ENCODE assay signal across 16 cellular contexts in the genomic region with DNA sequence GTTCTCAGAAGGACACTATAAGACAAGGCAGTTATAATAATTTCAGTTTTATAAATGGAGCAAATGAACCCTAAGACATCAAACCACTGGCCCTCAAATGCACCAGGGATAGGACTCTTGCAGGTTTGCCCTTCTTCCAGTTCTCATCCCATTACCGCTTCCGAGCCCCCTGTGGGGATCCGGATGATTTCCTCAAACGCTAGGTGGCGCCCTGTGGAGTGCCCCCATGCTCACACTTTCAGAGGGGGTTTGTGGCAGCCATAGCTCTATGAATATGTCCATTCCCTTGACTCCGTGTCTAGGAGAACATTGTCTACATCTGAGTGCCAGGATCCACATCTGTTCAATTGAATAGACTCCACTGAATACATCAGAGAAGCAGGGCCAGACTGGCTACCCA.
DNase-seq lines count a peak whose midpoint lies in the region; ATAC-seq, FAIRE-seq and TF ChIP-seq lines count a peak whose summit lies in the region.
"Had no signal": no experiment of that assay in that cellular context is flagged by ENCODE, and none has a peak within 500 bp of the region (broad histone marks: within the 10 kb centered on the region; RNA-seq: fewer than 3 reads in every experiment).

No MANE protein-coding gene starts in this region.

- H3K27ac Mint-ChIP-seq in activated naive CD4-positive, alpha-beta T cell treated with anti-CD3 and anti-CD28 coated beads, Interleukin-2, amount 10 ng/mL, durations not matched to agents 7 days and 5 days, result no peak overlapping the region

- H3K36me3 ChIP-seq in heart right ventricle, result no peaks in the 10 kb centered on the region
- H3K36me3 ChIP-seq in right atrium auricular region, result no peaks in the 10 kb centered on the region
- H3K36me3 ChIP-seq in Panc1 (ENCODE audit: control insufficient read depth, insufficient read depth, low read length), result no peaks in the 10 kb centered on the region
- H3K36me3 ChIP-seq: neutrophil, uterus had no signal

- H3K9me3 ChIP-seq in heart right ventricle, result no peaks in the 10 kb centered on the region
- H3K9me3 ChIP-seq in right atrium auricular region, result no peaks in the 10 kb centered on the region
- no peaks in the 10 kb centered on the region for H3K9me3 ChIP-seq in Panc1 (ENCODE audit: control insufficient read depth, insufficient read depth, low read depth, low read length)
- H3K9me3 ChIP-seq: neutrophil, uterus had no signal

- CTCF ChIA-PET in Panc1 (lab: Charles Lee), result no interaction called here
- CTCF ChIA-PET in activated naive CD4-positive, alpha-beta T cell treated with anti-CD3 and anti-CD28 coated beads, Interleukin-2, amount 10 ng/mL, durations not matched to agents 7 days and 5 days (lab: Charles Lee), result no interaction called here

- H3K27me3 Mint-ChIP-seq in activated naive CD4-positive, alpha-beta T cell treated with anti-CD3 and anti-CD28 coated beads, Interleukin-2, amount 10 ng/mL, durations not matched to agents 7 days and 5 days, result no peaks in the 10 kb centered on the region

- WGBS in heart right ventricle, 2 donors, result 57 to 58% methylated on average over 6 of the region's 6 CpGs

- H3K9me3 Mint-ChIP-seq in activated naive CD4-positive, alpha-beta T cell treated with anti-CD3 and anti-CD28 coated beads, Interleukin-2, amount 10 ng/mL, durations not matched to agents 7 days and 5 days, result peaks cover 10% of the 10 kb centered on the region

- no peak for FAIRE-seq in urothelium cell line (lab: Jason Lieb, UNC)

- no peaks in the 10 kb centered on the region for H3K4me1 Mint-ChIP-seq in activated naive CD4-positive, alpha-beta T cell treated with anti-CD3 and anti-CD28 coated beads, Interleukin-2, amount 10 ng/mL, durations not matched to agents 7 days and 5 days

- no peak for DNase-seq in heart right ventricle
- DNase-seq in right atrium auricular region (ENCODE audit: low spot score), result no peak
- DNase-seq in Panc1 (ENCODE audit: low read depth, low spot score), result no peak
- DNase-seq in foreskin keratinocyte, result no peak
- DNase-seq in urothelium cell line (ENCODE audit: low spot score), result peak; percentile 6
- DNase-seq in activated naive CD4-positive, alpha-beta T cell treated with anti-CD3 and anti-CD28 coated beads, Interleukin-2, amount 10 ng/mL, durations not matched to agents 7 days and 5 days, result no peak
- DNase-seq: DMS79; effector CD8-positive, alpha-beta T cell; NCI-H1105; NCI-H510A; uterus had no signal

- H3K27ac ChIP-seq in heart right ventricle, result no peak overlapping the region
- no peak overlapping the region for H3K27ac ChIP-seq in right atrium auricular region
- H3K27ac ChIP-seq in Panc1 (ENCODE audit: low read length), result no peak overlapping the region
- no peak overlapping the region for H3K27ac ChIP-seq in foreskin keratinocyte
- H3K27ac ChIP-seq: neutrophil, uterus, VCaP had no signal

- H3K4me3 ChIP-seq in heart right ventricle (no peak overlapping the region), right atrium auricular region (no peak overlapping the region), Panc1 (ENCODE audit: low read depth in 2 of 2, low read length in 2 of 2) (no peak overlapping the region)
- H3K4me3 ChIP-seq: lung, uterus had no signal

- H3K36me3 Mint-ChIP-seq in activated naive CD4-positive, alpha-beta T cell treated with anti-CD3 and anti-CD28 coated beads, Interleukin-2, amount 10 ng/mL, durations not matched to agents 7 days and 5 days, result no peaks in the 10 kb centered on the region

- peak in 5 of 9 donors; percentile 14 to 42 (median 34) for TF ChIP-seq CTCF in heart right ventricle (IDR thresholded peaks at IDR 0.05)
- TF ChIP-seq CTCF in right atrium auricular region (IDR thresholded peaks at IDR 0.05), result peak in 1 of 2 donors; percentile 27
- TF ChIP-seq CTCF in Panc1 (IDR thresholded peaks at IDR 0.05), result peak; percentile 59
- TF ChIP-seq CTCF in foreskin keratinocyte (conservative IDR thresholded peaks at IDR 0.05), result peak; percentile 33

- POLR2A ChIA-PET in Panc1 (lab: Charles Lee), result no interaction called here

- intact Hi-C loops in heart right ventricle (cut with DNase I), result no loop called here
- intact Hi-C loops in Panc1 (cut with micrococcal nuclease; ENCODE audit: unreplicated experiment), result no loop called here

- H3K4me1 ChIP-seq in heart right ventricle (no peaks in the 10 kb centered on the region), right atrium auricular region (no peaks in the 10 kb centered on the region), Panc1 (ENCODE audit: control insufficient read depth, insufficient read depth, low read length) (no peaks in the 10 kb centered on the region), foreskin keratinocyte (no peaks in the 10 kb centered on the region)
- H3K4me1 ChIP-seq: uterus had no signal

- in situ Hi-C loops in Panc1 (cut with HindIII; ENCODE audit: low pct_unique_long_range_greater_than_20kb, low sequenced_read_pairs), result no loop called here

- no peak overlapping the region for H3K4me3 Mint-ChIP-seq in activated naive CD4-positive, alpha-beta T cell treated with anti-CD3 and anti-CD28 coated beads, Interleukin-2, amount 10 ng/mL, durations not matched to agents 7 days and 5 days

- BruUV-seq in Panc1 (replicated peaks; lab: Mats Ljungman, UMichigan), result no TSS peak

- peaks cover 0 to 29% (median 0%) of the 10 kb centered on the region in 7 donors for H3K27me3 ChIP-seq in heart right ventricle
- H3K27me3 ChIP-seq in right atrium auricular region, result no peaks in the 10 kb centered on the region
- no peaks in the 10 kb centered on the region for H3K27me3 ChIP-seq in Panc1 (ENCODE audit: control insufficient read depth, insufficient read depth, low read length)
- H3K27me3 ChIP-seq in foreskin keratinocyte, result no peaks in the 10 kb centered on the region
- H3K27me3 ChIP-seq: neutrophil, uterus had no signal

- ATAC-seq in heart right ventricle (no peak), Panc1 (no peak), foreskin keratinocyte (no peak), GM21423 (IDR thresholded peaks at IDR 0.05; ENCODE audit: unreplicated experiment) (no peak), GM18519 (IDR thresholded peaks at IDR 0.05; ENCODE audit: low FRiP score, unreplicated experiment) (no peak)
